In the genomic region with DNA sequence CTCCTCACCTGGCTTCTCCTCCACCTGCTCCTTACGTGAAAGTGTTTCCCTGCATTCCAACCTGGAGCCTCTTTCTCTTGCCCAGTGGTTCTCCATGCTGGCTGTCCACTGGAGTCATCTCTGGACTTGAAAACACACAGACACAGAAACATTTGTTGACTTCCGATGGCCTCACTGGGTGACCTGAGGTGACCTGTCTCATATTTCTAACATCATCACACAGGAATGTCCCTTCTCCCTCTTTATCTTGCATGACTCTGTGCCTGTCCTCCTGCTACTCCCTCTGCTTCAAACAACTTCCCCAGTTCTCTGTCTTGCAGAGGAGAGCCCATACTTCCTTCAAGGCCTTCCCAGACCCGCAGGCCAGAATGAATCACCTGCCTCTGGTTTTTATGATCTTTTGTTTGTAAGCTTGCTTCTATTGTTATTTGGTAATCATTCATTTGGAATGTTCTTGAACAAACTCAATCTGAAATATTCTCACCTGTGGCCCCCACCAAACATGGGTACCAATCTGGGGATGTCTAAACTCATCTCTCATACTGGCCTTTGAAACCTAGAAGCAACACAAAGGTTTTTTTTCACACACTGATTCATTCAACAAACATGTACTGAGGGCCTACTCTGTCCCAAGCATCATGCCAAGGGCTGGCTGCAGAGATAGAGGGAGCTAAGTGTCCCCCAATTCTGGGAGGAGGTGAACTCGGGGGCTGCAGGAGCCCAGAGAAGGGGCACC, we compare ENCODE assay signal across 1 cellular context.
TF ChIP-seq lines count a peak whose summit lies in the region.

No MANE protein-coding gene starts in this region.

TF ChIP-seq in K562, 482 proteins besides CTCF, POLR2A, EP300 and RAD21 (continued from another document and continues in another):
- TF ChIP-seq, protein P1, sequence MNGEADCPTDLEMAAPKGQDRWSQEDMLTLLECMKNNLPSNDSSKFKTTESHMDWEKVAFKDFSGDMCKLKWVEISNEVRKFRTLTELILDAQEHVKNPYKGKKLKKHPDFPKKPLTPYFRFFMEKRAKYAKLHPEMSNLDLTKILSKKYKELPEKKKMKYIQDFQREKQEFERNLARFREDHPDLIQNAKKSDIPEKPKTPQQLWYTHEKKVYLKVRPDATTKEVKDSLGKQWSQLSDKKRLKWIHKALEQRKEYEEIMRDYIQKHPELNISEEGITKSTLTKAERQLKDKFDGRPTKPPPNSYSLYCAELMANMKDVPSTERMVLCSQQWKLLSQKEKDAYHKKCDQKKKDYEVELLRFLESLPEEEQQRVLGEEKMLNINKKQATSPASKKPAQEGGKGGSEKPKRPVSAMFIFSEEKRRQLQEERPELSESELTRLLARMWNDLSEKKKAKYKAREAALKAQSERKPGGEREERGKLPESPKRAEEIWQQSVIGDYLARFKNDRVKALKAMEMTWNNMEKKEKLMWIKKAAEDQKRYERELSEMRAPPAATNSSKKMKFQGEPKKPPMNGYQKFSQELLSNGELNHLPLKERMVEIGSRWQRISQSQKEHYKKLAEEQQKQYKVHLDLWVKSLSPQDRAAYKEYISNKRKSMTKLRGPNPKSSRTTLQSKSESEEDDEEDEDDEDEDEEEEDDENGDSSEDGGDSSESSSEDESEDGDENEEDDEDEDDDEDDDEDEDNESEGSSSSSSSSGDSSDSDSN (IDR thresholded peaks at IDR 0.05; ENCODE audit: borderline replicate concordance in 1 of 2, low read depth in 2 of 2, low read length in 2 of 2) = no peak
- TF ChIP-seq NR2C1 (IDR thresholded peaks at IDR 0.05) = no peak
- peak; percentile 53; the same call in 1 of the 2 replicates for TF ChIP-seq NR2C1 (tag; IDR thresholded peaks at IDR 0.05)
- TF ChIP-seq TEAD1 (CRISPR knock-in tag; IDR thresholded peaks at IDR 0.05) = peak; percentile 91 to 92
- peak; percentile 65 for TF ChIP-seq FOSL1 (tag; conservative IDR thresholded peaks at IDR 0.05)
- TF ChIP-seq POLR2B (IDR thresholded peaks at IDR 0.05; ENCODE audit: low read depth, partially characterized antibody) = no peak
- TF ChIP-seq, protein P2, sequence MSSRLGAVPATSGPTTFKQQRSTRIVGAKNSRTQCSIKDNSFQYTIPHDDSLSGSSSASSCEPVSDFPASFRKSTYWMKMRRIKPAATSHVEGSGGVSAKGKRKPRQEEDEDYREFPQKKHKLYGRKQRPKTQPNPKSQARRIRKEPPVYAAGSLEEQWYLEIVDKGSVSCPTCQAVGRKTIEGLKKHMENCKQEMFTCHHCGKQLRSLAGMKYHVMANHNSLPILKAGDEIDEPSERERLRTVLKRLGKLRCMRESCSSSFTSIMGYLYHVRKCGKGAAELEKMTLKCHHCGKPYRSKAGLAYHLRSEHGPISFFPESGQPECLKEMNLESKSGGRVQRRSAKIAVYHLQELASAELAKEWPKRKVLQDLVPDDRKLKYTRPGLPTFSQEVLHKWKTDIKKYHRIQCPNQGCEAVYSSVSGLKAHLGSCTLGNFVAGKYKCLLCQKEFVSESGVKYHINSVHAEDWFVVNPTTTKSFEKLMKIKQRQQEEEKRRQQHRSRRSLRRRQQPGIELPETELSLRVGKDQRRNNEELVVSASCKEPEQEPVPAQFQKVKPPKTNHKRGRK (tag; IDR thresholded peaks at IDR 0.05) = no peak
- no peak for TF ChIP-seq SRSF1 (IDR thresholded peaks at IDR 0.05; ENCODE audit: low read depth, low read length)
- TF ChIP-seq, protein P3, sequence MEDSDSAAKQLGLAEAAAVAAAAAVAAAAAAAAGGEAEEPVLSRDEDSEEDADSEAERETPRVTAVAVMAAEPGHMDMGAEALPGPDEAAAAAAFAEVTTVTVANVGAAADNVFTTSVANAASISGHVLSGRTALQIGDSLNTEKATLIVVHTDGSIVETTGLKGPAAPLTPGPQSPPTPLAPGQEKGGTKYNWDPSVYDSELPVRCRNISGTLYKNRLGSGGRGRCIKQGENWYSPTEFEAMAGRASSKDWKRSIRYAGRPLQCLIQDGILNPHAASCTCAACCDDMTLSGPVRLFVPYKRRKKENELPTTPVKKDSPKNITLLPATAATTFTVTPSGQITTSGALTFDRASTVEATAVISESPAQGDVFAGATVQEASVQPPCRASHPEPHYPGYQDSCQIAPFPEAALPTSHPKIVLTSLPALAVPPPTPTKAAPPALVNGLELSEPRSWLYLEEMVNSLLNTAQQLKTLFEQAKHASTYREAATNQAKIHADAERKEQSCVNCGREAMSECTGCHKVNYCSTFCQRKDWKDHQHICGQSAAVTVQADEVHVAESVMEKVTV (CRISPR knock-in tag; IDR thresholded peaks at IDR 0.05) = no peak
- peak; percentile 21; the same call in 1 of the 2 replicates for TF ChIP-seq SMARCE1 (IDR thresholded peaks at IDR 0.05)
- no peak for TF ChIP-seq NR2C2 (CRISPR knock-in tag; IDR thresholded peaks at IDR 0.05)
- TF ChIP-seq NR2C2 (tag; IDR thresholded peaks at IDR 0.05) = peak; percentile 54
- TF ChIP-seq SOX6 (IDR thresholded peaks at IDR 0.05) = 0 out of 2 replicates have a peak, but pooled peaks have one; percentile 41
- TF ChIP-seq RBM14 (IDR thresholded peaks at IDR 0.05; ENCODE audit: borderline replicate concordance, insufficient read depth, low read depth, low read length) = no peak
- no peak for TF ChIP-seq FOXA3 (CRISPR knock-in tag; conservative IDR thresholded peaks at IDR 0.05 in 1 of 2, IDR thresholded peaks at IDR 0.05 in 1 of 2)
- TF ChIP-seq CBFB (CRISPR knock-in tag; IDR thresholded peaks at IDR 0.05) = no peak
- no peak for TF ChIP-seq DDX20 (tag; IDR thresholded peaks at IDR 0.05; ENCODE audit: low read depth)
- TF ChIP-seq CREB1 (IDR thresholded peaks at IDR 0.05) = no peak
- no peak for TF ChIP-seq CREB1 (CRISPR knock-in tag; IDR thresholded peaks at IDR 0.05)
- no peak for TF ChIP-seq BRD4 (IDR thresholded peaks at IDR 0.05)
- no peak for TF ChIP-seq EGR1 (conservative IDR thresholded peaks at IDR 0.05)
- peak; percentile 59 for TF ChIP-seq ETV1 (tag; conservative IDR thresholded peaks at IDR 0.05; ENCODE audit: low read depth)
- TF ChIP-seq CTBP1 (IDR thresholded peaks at IDR 0.05; ENCODE audit: borderline replicate concordance) = peak; percentile 90
- TF ChIP-seq, protein P4, sequence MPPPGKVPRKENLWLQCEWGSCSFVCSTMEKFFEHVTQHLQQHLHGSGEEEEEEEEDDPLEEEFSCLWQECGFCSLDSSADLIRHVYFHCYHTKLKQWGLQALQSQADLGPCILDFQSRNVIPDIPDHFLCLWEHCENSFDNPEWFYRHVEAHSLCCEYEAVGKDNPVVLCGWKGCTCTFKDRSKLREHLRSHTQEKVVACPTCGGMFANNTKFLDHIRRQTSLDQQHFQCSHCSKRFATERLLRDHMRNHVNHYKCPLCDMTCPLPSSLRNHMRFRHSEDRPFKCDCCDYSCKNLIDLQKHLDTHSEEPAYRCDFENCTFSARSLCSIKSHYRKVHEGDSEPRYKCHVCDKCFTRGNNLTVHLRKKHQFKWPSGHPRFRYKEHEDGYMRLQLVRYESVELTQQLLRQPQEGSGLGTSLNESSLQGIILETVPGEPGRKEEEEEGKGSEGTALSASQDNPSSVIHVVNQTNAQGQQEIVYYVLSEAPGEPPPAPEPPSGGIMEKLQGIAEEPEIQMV (tag; conservative IDR thresholded peaks at IDR 0.05; ENCODE audit: low read depth) = 0 out of 2 replicates have a peak, but pooled peaks have one; percentile 45
- no peak for TF ChIP-seq ZNF764 (CRISPR knock-in tag; IDR thresholded peaks at IDR 0.05; ENCODE audit: low read depth)
- TF ChIP-seq DNMT1 (IDR thresholded peaks at IDR 0.05) = no peak
- peak; percentile 80 for TF ChIP-seq JUND (IDR thresholded peaks at IDR 0.05; ENCODE audit: borderline replicate concordance, low read depth, low read length)
- TF ChIP-seq JUND (tag; IDR thresholded peaks at IDR 0.05; ENCODE audit: borderline replicate concordance, low read depth, low read length) = peak; percentile 97; the same call in 2 of the 3 replicates
- TF ChIP-seq JUN (IDR thresholded peaks at IDR 0.05; ENCODE audit: borderline replicate concordance, low read depth, low read length) = 0 out of 2 replicates have a peak, but pooled peaks have one; percentile 41
- TF ChIP-seq JUN (CRISPR knock-in tag; IDR thresholded peaks at IDR 0.05; ENCODE audit: borderline replicate concordance) = no peak
- TF ChIP-seq, protein P5, sequence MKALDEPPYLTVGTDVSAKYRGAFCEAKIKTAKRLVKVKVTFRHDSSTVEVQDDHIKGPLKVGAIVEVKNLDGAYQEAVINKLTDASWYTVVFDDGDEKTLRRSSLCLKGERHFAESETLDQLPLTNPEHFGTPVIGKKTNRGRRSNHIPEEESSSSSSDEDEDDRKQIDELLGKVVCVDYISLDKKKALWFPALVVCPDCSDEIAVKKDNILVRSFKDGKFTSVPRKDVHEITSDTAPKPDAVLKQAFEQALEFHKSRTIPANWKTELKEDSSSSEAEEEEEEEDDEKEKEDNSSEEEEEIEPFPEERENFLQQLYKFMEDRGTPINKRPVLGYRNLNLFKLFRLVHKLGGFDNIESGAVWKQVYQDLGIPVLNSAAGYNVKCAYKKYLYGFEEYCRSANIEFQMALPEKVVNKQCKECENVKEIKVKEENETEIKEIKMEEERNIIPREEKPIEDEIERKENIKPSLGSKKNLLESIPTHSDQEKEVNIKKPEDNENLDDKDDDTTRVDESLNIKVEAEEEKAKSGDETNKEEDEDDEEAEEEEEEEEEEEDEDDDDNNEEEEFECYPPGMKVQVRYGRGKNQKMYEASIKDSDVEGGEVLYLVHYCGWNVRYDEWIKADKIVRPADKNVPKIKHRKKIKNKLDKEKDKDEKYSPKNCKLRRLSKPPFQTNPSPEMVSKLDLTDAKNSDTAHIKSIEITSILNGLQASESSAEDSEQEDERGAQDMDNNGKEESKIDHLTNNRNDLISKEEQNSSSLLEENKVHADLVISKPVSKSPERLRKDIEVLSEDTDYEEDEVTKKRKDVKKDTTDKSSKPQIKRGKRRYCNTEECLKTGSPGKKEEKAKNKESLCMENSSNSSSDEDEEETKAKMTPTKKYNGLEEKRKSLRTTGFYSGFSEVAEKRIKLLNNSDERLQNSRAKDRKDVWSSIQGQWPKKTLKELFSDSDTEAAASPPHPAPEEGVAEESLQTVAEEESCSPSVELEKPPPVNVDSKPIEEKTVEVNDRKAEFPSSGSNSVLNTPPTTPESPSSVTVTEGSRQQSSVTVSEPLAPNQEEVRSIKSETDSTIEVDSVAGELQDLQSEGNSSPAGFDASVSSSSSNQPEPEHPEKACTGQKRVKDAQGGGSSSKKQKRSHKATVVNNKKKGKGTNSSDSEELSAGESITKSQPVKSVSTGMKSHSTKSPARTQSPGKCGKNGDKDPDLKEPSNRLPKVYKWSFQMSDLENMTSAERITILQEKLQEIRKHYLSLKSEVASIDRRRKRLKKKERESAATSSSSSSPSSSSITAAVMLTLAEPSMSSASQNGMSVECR (CRISPR knock-in tag; IDR thresholded peaks at IDR 0.05) = no peak
- peak; percentile 95 for TF ChIP-seq TEAD2 (tag; IDR thresholded peaks at IDR 0.05)
- 0 out of 2 replicates have a peak, but pooled peaks have one; percentile 35 for TF ChIP-seq ZEB2 (IDR thresholded peaks at IDR 0.05)
- TF ChIP-seq, protein P6, sequence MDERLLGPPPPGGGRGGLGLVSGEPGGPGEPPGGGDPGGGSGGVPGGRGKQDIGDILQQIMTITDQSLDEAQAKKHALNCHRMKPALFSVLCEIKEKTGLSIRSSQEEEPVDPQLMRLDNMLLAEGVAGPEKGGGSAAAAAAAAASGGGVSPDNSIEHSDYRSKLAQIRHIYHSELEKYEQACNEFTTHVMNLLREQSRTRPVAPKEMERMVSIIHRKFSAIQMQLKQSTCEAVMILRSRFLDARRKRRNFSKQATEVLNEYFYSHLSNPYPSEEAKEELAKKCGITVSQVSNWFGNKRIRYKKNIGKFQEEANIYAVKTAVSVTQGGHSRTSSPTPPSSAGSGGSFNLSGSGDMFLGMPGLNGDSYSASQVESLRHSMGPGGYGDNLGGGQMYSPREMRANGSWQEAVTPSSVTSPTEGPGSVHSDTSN (CRISPR knock-in tag; IDR thresholded peaks at IDR 0.05; ENCODE audit: low read depth) = no peak
- TF ChIP-seq, protein P6 (tag; conservative IDR thresholded peaks at IDR 0.05; ENCODE audit: low read depth) = no peak
- no peak for TF ChIP-seq ZNF561 (CRISPR knock-in tag; conservative IDR thresholded peaks at IDR 0.05)
- TF ChIP-seq, protein P7, sequence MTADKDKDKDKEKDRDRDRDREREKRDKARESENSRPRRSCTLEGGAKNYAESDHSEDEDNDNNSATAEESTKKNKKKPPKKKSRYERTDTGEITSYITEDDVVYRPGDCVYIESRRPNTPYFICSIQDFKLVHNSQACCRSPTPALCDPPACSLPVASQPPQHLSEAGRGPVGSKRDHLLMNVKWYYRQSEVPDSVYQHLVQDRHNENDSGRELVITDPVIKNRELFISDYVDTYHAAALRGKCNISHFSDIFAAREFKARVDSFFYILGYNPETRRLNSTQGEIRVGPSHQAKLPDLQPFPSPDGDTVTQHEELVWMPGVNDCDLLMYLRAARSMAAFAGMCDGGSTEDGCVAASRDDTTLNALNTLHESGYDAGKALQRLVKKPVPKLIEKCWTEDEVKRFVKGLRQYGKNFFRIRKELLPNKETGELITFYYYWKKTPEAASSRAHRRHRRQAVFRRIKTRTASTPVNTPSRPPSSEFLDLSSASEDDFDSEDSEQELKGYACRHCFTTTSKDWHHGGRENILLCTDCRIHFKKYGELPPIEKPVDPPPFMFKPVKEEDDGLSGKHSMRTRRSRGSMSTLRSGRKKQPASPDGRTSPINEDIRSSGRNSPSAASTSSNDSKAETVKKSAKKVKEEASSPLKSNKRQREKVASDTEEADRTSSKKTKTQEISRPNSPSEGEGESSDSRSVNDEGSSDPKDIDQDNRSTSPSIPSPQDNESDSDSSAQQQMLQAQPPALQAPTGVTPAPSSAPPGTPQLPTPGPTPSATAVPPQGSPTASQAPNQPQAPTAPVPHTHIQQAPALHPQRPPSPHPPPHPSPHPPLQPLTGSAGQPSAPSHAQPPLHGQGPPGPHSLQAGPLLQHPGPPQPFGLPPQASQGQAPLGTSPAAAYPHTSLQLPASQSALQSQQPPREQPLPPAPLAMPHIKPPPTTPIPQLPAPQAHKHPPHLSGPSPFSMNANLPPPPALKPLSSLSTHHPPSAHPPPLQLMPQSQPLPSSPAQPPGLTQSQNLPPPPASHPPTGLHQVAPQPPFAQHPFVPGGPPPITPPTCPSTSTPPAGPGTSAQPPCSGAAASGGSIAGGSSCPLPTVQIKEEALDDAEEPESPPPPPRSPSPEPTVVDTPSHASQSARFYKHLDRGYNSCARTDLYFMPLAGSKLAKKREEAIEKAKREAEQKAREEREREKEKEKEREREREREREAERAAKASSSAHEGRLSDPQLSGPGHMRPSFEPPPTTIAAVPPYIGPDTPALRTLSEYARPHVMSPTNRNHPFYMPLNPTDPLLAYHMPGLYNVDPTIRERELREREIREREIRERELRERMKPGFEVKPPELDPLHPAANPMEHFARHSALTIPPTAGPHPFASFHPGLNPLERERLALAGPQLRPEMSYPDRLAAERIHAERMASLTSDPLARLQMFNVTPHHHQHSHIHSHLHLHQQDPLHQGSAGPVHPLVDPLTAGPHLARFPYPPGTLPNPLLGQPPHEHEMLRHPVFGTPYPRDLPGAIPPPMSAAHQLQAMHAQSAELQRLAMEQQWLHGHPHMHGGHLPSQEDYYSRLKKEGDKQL (CRISPR knock-in tag; IDR thresholded peaks at IDR 0.05; ENCODE audit: borderline replicate concordance) = no peak
